ENCODE assay signal across 10 cellular contexts in genomic region chr3:101950510-101950909, GRCh38.
DNase-seq lines count a peak whose midpoint lies in the region; ATAC-seq and TF ChIP-seq lines count a peak whose summit lies in the region.
"Had no signal": no experiment of that assay in that cellular context is flagged by ENCODE, and none has a peak within 500 bp of the region (broad histone marks: within the 10 kb centered on the region; RNA-seq: fewer than 3 reads in every experiment).

No MANE protein-coding gene starts in this region.

- no peaks in the 10 kb centered on the region for H3K36me3 ChIP-seq in brain microvascular endothelial cell (replicated peaks)

- H3K4me3 ChIP-seq in brain microvascular endothelial cell (ENCODE audit: low read depth, low read length), result no peak overlapping the region

- H3K27ac Mint-ChIP-seq in activated CD8-positive, alpha-beta memory T cell treated with anti-CD3 and anti-CD28 coated beads, Interleukin-2, amount 10 ng/mL, durations not matched to agents 7 days and 5 days, result no peak overlapping the region
- H3K27ac Mint-ChIP-seq in stimulated activated effector memory CD8-positive, alpha-beta T cell treated with anti-CD3 and anti-CD28 coated beads, Interleukin-12 subunit alpha, Interleukin-12 subunit beta, amount 100 ng/mL, for 72 hours, result no peak overlapping the region
- H3K27ac Mint-ChIP-seq: CD4-positive, CD25-positive, alpha-beta regulatory T cell; T-helper 1 cell treated with Interleukin-12 subunit alpha and Interleukin-12 subunit beta and Interleukin-4 antibody, amounts not matched to agents 30 μg/mL and 1 μg/mL, for 36 hours had no signal

- peak; percentile 41 for DNase-seq in activated CD8-positive, alpha-beta memory T cell treated with anti-CD3 and anti-CD28 coated beads, Interleukin-2, amount 10 ng/mL, durations not matched to agents 7 days and 5 days
- DNase-seq in activated CD8-positive, alpha-beta memory T cell treated with anti-CD3 and anti-CD28 coated beads, Interleukin-2, amount 50 U/mL, for 48 hours, result no peak
- DNase-seq in brain microvascular endothelial cell (peak; percentile 65), AG08396 (ENCODE audit: low spot score) (no peak), NCI-H748 (lab: John Stamatoyannopoulos, UW; ENCODE audit: unreplicated experiment) (no peak), NCI-H526 treated with DMSO at 0.1 percent for 48 hours (lab: John Stamatoyannopoulos, UW) (no peak)
- DNase-seq in stimulated activated effector memory CD8-positive, alpha-beta T cell treated with anti-CD3 and anti-CD28 coated beads, Interleukin-12 subunit alpha, Interleukin-12 subunit beta, amount 100 ng/mL, for 72 hours (ENCODE audit: low spot score in 2 of 2), result no peak

- H3K27me3 Mint-ChIP-seq in activated CD8-positive, alpha-beta memory T cell treated with anti-CD3 and anti-CD28 coated beads, Interleukin-2, amount 10 ng/mL, durations not matched to agents 7 days and 5 days, result peaks cover 20% of the 10 kb centered on the region
- H3K27me3 Mint-ChIP-seq: CD4-positive, CD25-positive, alpha-beta regulatory T cell had no signal

- peaks cover 10% of the 10 kb centered on the region for H3K4me1 Mint-ChIP-seq in activated CD8-positive, alpha-beta memory T cell treated with anti-CD3 and anti-CD28 coated beads, Interleukin-2, amount 10 ng/mL, durations not matched to agents 7 days and 5 days
- peaks cover 14% of the 10 kb centered on the region for H3K4me1 Mint-ChIP-seq in stimulated activated effector memory CD8-positive, alpha-beta T cell treated with anti-CD3 and anti-CD28 coated beads, Interleukin-12 subunit alpha, Interleukin-12 subunit beta, amount 100 ng/mL, for 72 hours

- ATAC-seq in activated CD8-positive, alpha-beta memory T cell treated with anti-CD3 and anti-CD28 coated beads, Interleukin-2, amount 10 ng/mL, durations not matched to agents 7 days and 5 days, result peak; percentile 82
- ATAC-seq in HG03135 (IDR thresholded peaks at IDR 0.05; ENCODE audit: unreplicated experiment), result peak; percentile 76
- ATAC-seq in stimulated activated effector memory CD8-positive, alpha-beta T cell treated with anti-CD3 and anti-CD28 coated beads, Interleukin-12 subunit alpha, Interleukin-12 subunit beta, amount 100 ng/mL, for 72 hours, result peak; percentile 99

- no peaks in the 10 kb centered on the region for H3K9me3 Mint-ChIP-seq in activated CD8-positive, alpha-beta memory T cell treated with anti-CD3 and anti-CD28 coated beads, Interleukin-2, amount 10 ng/mL, durations not matched to agents 7 days and 5 days (ENCODE audit: low read depth)
- no peaks in the 10 kb centered on the region for H3K9me3 Mint-ChIP-seq in stimulated activated effector memory CD8-positive, alpha-beta T cell treated with anti-CD3 and anti-CD28 coated beads, Interleukin-12 subunit alpha, Interleukin-12 subunit beta, amount 100 ng/mL, for 72 hours

- no peaks in the 10 kb centered on the region for H3K27me3 ChIP-seq in brain microvascular endothelial cell (replicated peaks)

- in situ Hi-C loops in brain microvascular endothelial cell (cut with HindIII; ENCODE audit: low pct_ligation_motif_present, low sequenced_read_pairs), result no loop called here

- TF ChIP-seq CTCF in brain microvascular endothelial cell (IDR thresholded peaks at IDR 0.05; ENCODE audit: low read depth, low read length, missing control alignments), result no peak

- CTCF ChIA-PET in activated CD8-positive, alpha-beta memory T cell treated with anti-CD3 and anti-CD28 coated beads, Interleukin-2, amount 10 ng/mL, durations not matched to agents 7 days and 5 days (lab: Charles Lee), result no interaction called here

- no peak overlapping the region for H3K27ac ChIP-seq in brain microvascular endothelial cell

- H3K4me3 Mint-ChIP-seq in activated CD8-positive, alpha-beta memory T cell treated with anti-CD3 and anti-CD28 coated beads, Interleukin-2, amount 10 ng/mL, durations not matched to agents 7 days and 5 days, result no peak overlapping the region
- H3K4me3 Mint-ChIP-seq in stimulated activated effector memory CD8-positive, alpha-beta T cell treated with anti-CD3 and anti-CD28 coated beads, Interleukin-12 subunit alpha, Interleukin-12 subunit beta, amount 100 ng/mL, for 72 hours, result no peak overlapping the region
- H3K4me3 Mint-ChIP-seq: CD4-positive, CD25-positive, alpha-beta regulatory T cell; T-helper 1 cell treated with Interleukin-12 subunit alpha and Interleukin-12 subunit beta and Interleukin-4 antibody, amounts not matched to agents 30 μg/mL and 1 μg/mL, for 36 hours had no signal

- peaks cover 1% of the 10 kb centered on the region for H3K36me3 Mint-ChIP-seq in activated CD8-positive, alpha-beta memory T cell treated with anti-CD3 and anti-CD28 coated beads, Interleukin-2, amount 10 ng/mL, durations not matched to agents 7 days and 5 days
- H3K36me3 Mint-ChIP-seq in stimulated activated effector memory CD8-positive, alpha-beta T cell treated with anti-CD3 and anti-CD28 coated beads, Interleukin-12 subunit alpha, Interleukin-12 subunit beta, amount 100 ng/mL, for 72 hours, result no peaks in the 10 kb centered on the region

Comparison
In these comparisons a context has a peak if more than half of its experiments do, and no peak if none do; other contexts are left out.
1. DNase-seq: peak in activated CD8-positive, alpha-beta memory T cell treated with anti-CD3 and anti-CD28 coated beads, Interleukin-2, amount 10 ng/mL, durations not matched to agents 7 days and 5 days (single experiment) and brain microvascular endothelial cell (single experiment); none in activated CD8-positive, alpha-beta memory T cell treated with anti-CD3 and anti-CD28 coated beads, Interleukin-2, amount 50 U/mL, for 48 hours (single experiment), stimulated activated effector memory CD8-positive, alpha-beta T cell treated with anti-CD3 and anti-CD28 coated beads, Interleukin-12 subunit alpha, Interleukin-12 subunit beta, amount 100 ng/mL, for 72 hours (0 of 2), AG08396 (single experiment), NCI-H748 (single experiment) and NCI-H526 treated with DMSO at 0.1 percent for 48 hours (single experiment).
2. Peak in every context shown above with its lines, with median percentiles within 50 percentile points of each other: ATAC-seq.